23 cellular contexts compared by ENCODE assay signal in genomic region chr19:54383330-54383729, GRCh38. TPM values are rescaled to one million over a fixed set of nuclear protein-coding genes. Genes with fewer than 3 reads are reported as not detected.
"Had no signal": no experiment of that assay in that cellular context is flagged by ENCODE, and none has a peak within 500 bp of the region (broad histone marks: within the 10 kb centered on the region; RNA-seq: fewer than 3 reads in every experiment).

No MANE protein-coding gene starts in this region.

- H3K27me3 Mint-ChIP-seq: activated naive CD8-positive, alpha-beta T cell had no signal

- H3K36me3 Mint-ChIP-seq: activated naive CD8-positive, alpha-beta T cell had no signal

- H3K27ac Mint-ChIP-seq: activated naive CD8-positive, alpha-beta T cell; nephron; progenitor cell of endocrine pancreas had no signal

- H3K4me3 ChIP-seq: esophagus squamous epithelium, left ventricle myocardium inferior, right atrium auricular region, tibial nerve, uterus had no signal

- H3K27me3 ChIP-seq: right atrium auricular region, uterus had no signal

- H3K4me3 Mint-ChIP-seq: activated naive CD8-positive, alpha-beta T cell; nephron had no signal

- FAIRE-seq: colon, keratinocyte had no signal

- DNase-seq: activated CD8-positive, alpha-beta memory T cell treated with anti-CD3 and anti-CD28 coated beads for 24 hours; activated T-cell treated with anti-CD3 and anti-CD28 coated beads for 4 hours; amniotic stem cell; caudate nucleus; effector CD4-positive, alpha-beta T cell; esophagus squamous epithelium; hippocampal formation; left ventricle myocardium inferior; mesendoderm; occipital lobe; stimulated activated CD4-positive, alpha-beta T cell treated with anti-CD3 and anti-CD28 coated beads, Interleukin-2, amount 100 ng/mL, for 48 hours; stimulated activated naive CD4-positive, alpha-beta T cell; SW 1271; T-helper 9 cell; uterus had no signal

- H3K36me3 ChIP-seq: esophagus squamous epithelium, left ventricle myocardium inferior, right atrium auricular region, tibial nerve, uterus had no signal

- H3K4me1 ChIP-seq: uterus had no signal

- H3K27ac ChIP-seq: left ventricle myocardium inferior, right atrium auricular region, tibial nerve, uterus had no signal

- H3K9me3 ChIP-seq: esophagus squamous epithelium, left ventricle myocardium inferior, right atrium auricular region, tibial nerve, uterus had no signal

RNA-seq across cellular contexts. Expression of gene LAIR1, which starts 18.6 kb away (rescaled TPM):
- total RNA-seq: progenitor cell of endocrine pancreas had no signal
- polyA plus RNA-seq: keratinocyte had no signal

RNA-seq across cellular contexts. Expression of gene TTYH1, which starts 31.9 kb away (rescaled TPM):
- total RNA-seq: fibroblast of villous mesenchyme had no signal

RNA-seq across cellular contexts. Expression of gene LILRA4, which starts 44.4 kb away (rescaled TPM):
- total RNA-seq: fibroblast of villous mesenchyme, left ventricle myocardium inferior, progenitor cell of endocrine pancreas, right atrium auricular region, tibial nerve, uterus had no signal
- polyA plus RNA-seq: keratinocyte had no signal
